14 cellular contexts compared by ENCODE assay signal in genomic region chr19:44892932-44893331, GRCh38. TPM values are rescaled to one million over a fixed set of nuclear protein-coding genes. Genes with fewer than 3 reads are reported as not detected.
DNase-seq lines count a peak whose midpoint lies in the region; ATAC-seq and TF ChIP-seq lines count a peak whose summit lies in the region.
"Had no signal": no experiment of that assay in that cellular context is flagged by ENCODE, and none has a peak within 500 bp of the region (broad histone marks: within the 10 kb centered on the region; RNA-seq: fewer than 3 reads in every experiment).

No MANE protein-coding gene starts in this region.

- no peak for TF ChIP-seq EP300 in SK-N-SH (IDR thresholded peaks at IDR 0.05; ENCODE audit: borderline replicate concordance in 1 of 2, low read depth in 1 of 2, low read length in 1 of 2)

- H3K27me3 Mint-ChIP-seq in activated naive CD8-positive, alpha-beta T cell treated with anti-CD3 and anti-CD28 coated beads, Interleukin-2, amount 10 ng/mL, durations not matched to agents 7 days and 5 days, result no peaks in the 10 kb centered on the region
- H3K27me3 Mint-ChIP-seq in nephron progenitor cell (ENCODE audit: low read depth, poor library complexity), result peaks cover 3% of the 10 kb centered on the region

- peaks cover 2% of the 10 kb centered on the region for H3K9me3 Mint-ChIP-seq in activated naive CD8-positive, alpha-beta T cell treated with anti-CD3 and anti-CD28 coated beads, Interleukin-2, amount 10 ng/mL, durations not matched to agents 7 days and 5 days
- H3K9me3 Mint-ChIP-seq in nephron progenitor cell, result no peaks in the 10 kb centered on the region

- H3K4me1 ChIP-seq in SK-N-SH (ENCODE audit: control insufficient read depth in 1 of 2, insufficient read depth in 2 of 2, low read depth in 1 of 2, low read length in 1 of 2), result peaks cover 8 to 21% of the 10 kb centered on the region in 2 experiments; a peak in 2 of 4 replicates
- peaks cover 17% of the 10 kb centered on the region for H3K4me1 ChIP-seq in KMS-11 (ENCODE audit: low read depth, poor library complexity, severe bottlenecking)

- CTCF ChIA-PET in SK-N-SH (lab: Yijun Ruan, JAX), result interaction anchor here (2.1 kb wide), 1 partner anchor 11 kb away, joined by 16 read pairs; no protein-coding TSS in a partner anchor

- H3K27ac ChIP-seq in SK-N-SH (ENCODE audit: low read depth in 2 of 2, low read length in 1 of 2) (no peak overlapping the region), KMS-11 (no peak overlapping the region)

- peaks cover 23% of the 10 kb centered on the region for H3K4me1 Mint-ChIP-seq in activated naive CD8-positive, alpha-beta T cell treated with anti-CD3 and anti-CD28 coated beads, Interleukin-2, amount 10 ng/mL, durations not matched to agents 7 days and 5 days
- peaks cover 32% of the 10 kb centered on the region for H3K4me1 Mint-ChIP-seq in nephron progenitor cell

- H3K36me3 Mint-ChIP-seq in activated naive CD8-positive, alpha-beta T cell treated with anti-CD3 and anti-CD28 coated beads, Interleukin-2, amount 10 ng/mL, durations not matched to agents 7 days and 5 days, result peaks cover 15% of the 10 kb centered on the region
- peaks cover 60% of the 10 kb centered on the region for H3K36me3 Mint-ChIP-seq in nephron progenitor cell (ENCODE audit: low read depth)

- H3K79me2 ChIP-seq in SK-N-SH (ENCODE audit: insufficient read depth) (peaks cover 56% of the 10 kb centered on the region), KMS-11 (ENCODE audit: insufficient read depth, low read depth) (peaks cover 41% of the 10 kb centered on the region)

- ATAC-seq in SK-N-SH treated with all-trans-retinoic acid at 6 μM for 48 hours (no peak), GM21737 (IDR thresholded peaks at IDR 0.05; ENCODE audit: unreplicated experiment) (no peak), HG03342 (IDR thresholded peaks at IDR 0.05; ENCODE audit: unreplicated experiment) (no peak)
- ATAC-seq in activated naive CD8-positive, alpha-beta T cell treated with anti-CD3 and anti-CD28 coated beads, Interleukin-2, amount 10 ng/mL, durations not matched to agents 7 days and 5 days (ENCODE audit: low read depth), result no peak

- H3K27ac Mint-ChIP-seq in activated naive CD8-positive, alpha-beta T cell treated with anti-CD3 and anti-CD28 coated beads, Interleukin-2, amount 10 ng/mL, durations not matched to agents 7 days and 5 days, result no peak overlapping the region
- peak overlapping the region; percentile 64 for H3K27ac Mint-ChIP-seq in nephron progenitor cell

- DNase-seq in SK-N-SH (no peak), nephron progenitor cell (no peak), LoVo (ENCODE audit: low spot score) (no peak)
- DNase-seq in activated naive CD8-positive, alpha-beta T cell treated with anti-CD3 and anti-CD28 coated beads, Interleukin-2, amount 10 ng/mL, durations not matched to agents 7 days and 5 days, result no peak
- DNase-seq: DMS79; NCI-H1694 treated with DMSO at 0.1 percent for 48 hours; stimulated activated naive CD4-positive, alpha-beta T cell treated with Interleukin-2 at 50 U/mL for 16 hours; T1000 had no signal

- H3K9ac ChIP-seq in SK-N-SH, result peak overlapping the region; percentile 88; the same call in 1 of the 2 replicates
- H3K9ac ChIP-seq in KMS-11, result no peak overlapping the region

- H2AFZ ChIP-seq in SK-N-SH (ENCODE audit: low read depth) (no peak overlapping the region), KMS-11 (ENCODE audit: low read depth) (no peak overlapping the region)

- H3K9me3 ChIP-seq in SK-N-SH, result no peaks in the 10 kb centered on the region

- H3K4me3 Mint-ChIP-seq in activated naive CD8-positive, alpha-beta T cell treated with anti-CD3 and anti-CD28 coated beads, Interleukin-2, amount 10 ng/mL, durations not matched to agents 7 days and 5 days, result peak overlapping the region; percentile 92
- peak overlapping the region; percentile 95 for H3K4me3 Mint-ChIP-seq in nephron progenitor cell

- no peaks in the 10 kb centered on the region for H3K27me3 ChIP-seq in SK-N-SH (ENCODE audit: insufficient read depth)
- no peaks in the 10 kb centered on the region for H3K27me3 ChIP-seq in KMS-11 (ENCODE audit: insufficient read depth, low read depth)

- POLR2A ChIA-PET in SK-N-SH (lab: Yijun Ruan, JAX), result interaction anchor here (1.2 kb wide), 1 partner anchor 11 kb away, joined by 3 read pairs; no protein-coding TSS in a partner anchor
- POLR2A ChIA-PET in activated naive CD8-positive, alpha-beta T cell treated with anti-CD3 and anti-CD28 coated beads, Interleukin-2, amount 10 ng/mL, durations not matched to agents 7 days and 5 days (lab: Charles Lee), result no interaction called here

- TF ChIP-seq CTCF in SK-N-SH (IDR thresholded peaks at IDR 0.05) (no peak), KMS-11 (conservative IDR thresholded peaks at IDR 0.05; ENCODE audit: low read depth, low read length) (no peak), nephron progenitor cell (IDR thresholded peaks at IDR 0.05) (no peak)

- WGBS in SK-N-SH (ENCODE audit: low lambda C conversion rate), result 98% methylated on average over 6 of the region's 7 CpGs

- H4K20me1 ChIP-seq in SK-N-SH (ENCODE audit: insufficient read depth), result no peaks in the 10 kb centered on the region
- H4K20me1 ChIP-seq in KMS-11 (ENCODE audit: insufficient read depth), result no peaks in the 10 kb centered on the region

- H3K9me2 ChIP-seq in SK-N-SH, result no peaks in the 10 kb centered on the region

- H3K4me2 ChIP-seq in SK-N-SH (peak overlapping the region; percentile 96), KMS-11 (peak overlapping the region; percentile 59)

- H3K4me3 ChIP-seq in SK-N-SH (ENCODE audit: low read depth in 2 of 2, low read length in 1 of 2), result no peak overlapping the region
- H3K4me3 ChIP-seq in KMS-11 (IDR thresholded peaks at IDR 0.05; ENCODE audit: insufficient read depth, low read depth, low read length), result no peak overlapping the region

- peaks cover 17% of the 10 kb centered on the region for H3F3A ChIP-seq in SK-N-SH (replicated peaks; ENCODE audit: insufficient read depth)

- no peak for TF ChIP-seq RAD21 in SK-N-SH (IDR thresholded peaks at IDR 0.05; ENCODE audit: low read length)

- H3K36me3 ChIP-seq in SK-N-SH (replicated peaks in 1 of 2; ENCODE audit: control insufficient read depth in 1 of 2, insufficient read depth in 2 of 2, low read length in 1 of 2), result peaks cover 21 to 42% of the 10 kb centered on the region in 2 experiments
- H3K36me3 ChIP-seq in KMS-11 (ENCODE audit: insufficient read depth), result peaks cover 25% of the 10 kb centered on the region; the same call in 1 of the 2 replicates

TF ChIP-seq in SK-N-SH, 30 proteins besides CTCF, POLR2A, EP300 and RAD21 (continues in another document):
- no peak for TF ChIP-seq USF2 (IDR thresholded peaks at IDR 0.05; ENCODE audit: borderline replicate concordance, low read depth, low read length)
- no peak for TF ChIP-seq CHD2 (IDR thresholded peaks at IDR 0.05; ENCODE audit: low read length, partially characterized antibody)
- TF ChIP-seq TAF1 (IDR thresholded peaks at IDR 0.05; ENCODE audit: borderline replicate concordance, low read depth, low read length), result no peak
- TF ChIP-seq POLR2AphosphoS5 (IDR thresholded peaks at IDR 0.05; ENCODE audit: low read depth, low read length), result no peak

TF ChIP-seq in SK-N-SH treated with all-trans-retinoic acid at 6 μM for 48 hours, 23 proteins besides CTCF, POLR2A, EP300 and RAD21 (continues in another document):
- TF ChIP-seq PPARA (CRISPR knock-in tag; IDR thresholded peaks at IDR 0.05; ENCODE audit: borderline replicate concordance) (no peak), POU6F1 (CRISPR knock-in tag; IDR thresholded peaks at IDR 0.05; ENCODE audit: borderline replicate concordance, low read depth) (no peak), ZFP3 (CRISPR knock-in tag; IDR thresholded peaks at IDR 0.05) (no peak), TOX (CRISPR knock-in tag; IDR thresholded peaks at IDR 0.05; ENCODE audit: borderline replicate concordance) (no peak), ZNF565 (CRISPR knock-in tag; conservative IDR thresholded peaks at IDR 0.05; ENCODE audit: low read depth) (no peak)

RNA-seq across cellular contexts. Expression of gene TOMM40, which starts 1.9 kb away (rescaled TPM):
- polyA plus RNA-seq in SK-N-SH (2012; rRNA removed), result 66.9 and 78.9 TPM in 2 replicates
- 35.9 and 62.2 TPM in 2 replicates for polyA plus RNA-seq in SK-N-SH (2012; cell fraction: cytosol; rRNA removed)
- polyA plus RNA-seq in SK-N-SH (2012; cell fraction: nucleus; rRNA removed), result 55.6 and 65.1 TPM in 2 replicates
- 10 to 100 TPM; 50.3 to 53.5 TPM for total RNA-seq in activated naive CD8-positive, alpha-beta T cell treated with anti-CD3 and anti-CD28 coated beads, Interleukin-2, amount 10 ng/mL, durations not matched to agents 7 days and 5 days

RNA-seq across cellular contexts. Expression of gene APOE, which starts 12.7 kb away (rescaled TPM):
- 56.0 and 65.7 TPM in 2 replicates for polyA plus RNA-seq in SK-N-SH (2012; rRNA removed)
- polyA plus RNA-seq in SK-N-SH (2012; cell fraction: cytosol; rRNA removed), result 35.0 and 48.7 TPM in 2 replicates
- polyA plus RNA-seq in SK-N-SH (2012; cell fraction: nucleus; rRNA removed), result 58.4 and 73.3 TPM in 2 replicates
- 10 to 100 TPM; 10.5 to 12.9 TPM for total RNA-seq in activated naive CD8-positive, alpha-beta T cell treated with anti-CD3 and anti-CD28 coated beads, Interleukin-2, amount 10 ng/mL, durations not matched to agents 7 days and 5 days

RNA-seq across cellular contexts. Expression of gene APOC1, which starts 21.5 kb away (rescaled TPM):
- polyA plus RNA-seq in SK-N-SH (2012; rRNA removed), result 0.73 and 2.7 TPM in 2 replicates
- polyA plus RNA-seq in SK-N-SH (2012; cell fraction: cytosol; rRNA removed), result 0.98 and 1.0 TPM in 2 replicates
- 0.21 and 2.9 TPM in 2 replicates for polyA plus RNA-seq in SK-N-SH (2012; cell fraction: nucleus; rRNA removed)
- total RNA-seq in activated naive CD8-positive, alpha-beta T cell treated with anti-CD3 and anti-CD28 coated beads, Interleukin-2, amount 10 ng/mL, durations not matched to agents 7 days and 5 days, result 10 to 100 TPM; 11.6 to 12.7 TPM

RNA-seq across cellular contexts. Expression of gene NECTIN2, which starts 46.8 kb away (rescaled TPM):
- 96.6 and 121 TPM in 2 replicates for polyA plus RNA-seq in SK-N-SH (2012; rRNA removed)
- polyA plus RNA-seq in SK-N-SH (2012; cell fraction: cytosol; rRNA removed), result 57.7 and 82.2 TPM in 2 replicates
- 94.1 and 94.2 TPM in 2 replicates for polyA plus RNA-seq in SK-N-SH (2012; cell fraction: nucleus; rRNA removed)
- 1 to 10 TPM; 1.9 to 2.4 TPM for total RNA-seq in activated naive CD8-positive, alpha-beta T cell treated with anti-CD3 and anti-CD28 coated beads, Interleukin-2, amount 10 ng/mL, durations not matched to agents 7 days and 5 days

RNA-seq across cellular contexts. Expression of gene APOC4, which starts 49.1 kb away (rescaled TPM):
- polyA plus RNA-seq in SK-N-SH (2012; rRNA removed), result not detected in 2 replicates
- polyA plus RNA-seq in SK-N-SH (2012; cell fraction: cytosol; rRNA removed), result not detected in 2 replicates
- polyA plus RNA-seq in SK-N-SH (2012; cell fraction: nucleus; rRNA removed), result not detected in 2 replicates
- total RNA-seq in activated naive CD8-positive, alpha-beta T cell treated with anti-CD3 and anti-CD28 coated beads, Interleukin-2, amount 10 ng/mL, durations not matched to agents 7 days and 5 days, result not detected
- total RNA-seq: fibroblast of villous mesenchyme, kidney epithelial cell had no signal
